ENCODE assay signal across 1 cellular context in the genomic region with DNA sequence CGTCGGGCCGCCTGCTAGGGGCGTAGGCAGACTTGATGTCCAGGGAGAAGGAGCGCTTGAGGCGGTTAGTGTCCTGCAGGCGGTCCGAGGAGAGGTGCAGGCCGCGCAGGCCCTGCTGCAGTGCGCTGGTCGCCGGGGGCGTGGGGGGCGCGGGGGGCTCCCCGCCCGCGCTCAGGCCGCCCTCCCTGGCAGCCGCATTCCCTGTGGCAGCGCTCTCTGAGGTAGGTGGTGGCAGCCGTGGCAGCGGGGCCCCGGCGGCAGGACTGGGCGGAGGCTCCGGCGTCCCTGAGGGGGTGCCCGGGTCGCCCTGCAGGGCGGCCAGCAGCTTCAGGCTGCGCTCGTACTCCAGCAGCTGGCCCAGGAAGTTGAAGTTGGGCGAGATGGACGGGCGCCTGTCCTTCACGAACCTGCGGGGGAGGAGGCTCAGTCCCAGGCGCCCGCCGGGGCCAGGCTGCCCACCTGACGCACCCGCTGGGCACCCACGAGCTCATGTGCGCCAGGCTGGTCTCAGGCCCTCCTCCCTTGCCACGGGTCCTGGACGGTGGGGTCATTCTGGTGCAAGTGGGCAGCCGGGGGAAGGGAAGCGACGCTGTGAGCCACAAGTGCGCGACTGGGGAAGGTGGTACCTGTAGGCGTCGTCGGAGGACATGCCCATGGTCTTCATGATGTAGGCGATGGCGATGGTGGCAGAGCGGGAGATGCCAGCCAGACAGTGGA.
TF ChIP-seq lines count a peak whose summit lies in the region.

No MANE protein-coding gene starts in this region.

TF ChIP-seq in SK-N-SH treated with all-trans-retinoic acid at 6 μM for 48 hours, 23 proteins besides CTCF, POLR2A, EP300 and RAD21 (continued from another document):
- no peak for TF ChIP-seq OSR1 (CRISPR knock-in tag; IDR thresholded peaks at IDR 0.05)
- no peak for TF ChIP-seq CSDC2 (CRISPR knock-in tag; IDR thresholded peaks at IDR 0.05)
- no peak for TF ChIP-seq ZFP30 (CRISPR knock-in tag; IDR thresholded peaks at IDR 0.05)
- no peak for TF ChIP-seq SNAI2 (CRISPR knock-in tag; IDR thresholded peaks at IDR 0.05)
- TF ChIP-seq ESRRG (CRISPR knock-in tag; IDR thresholded peaks at IDR 0.05) = no peak
- no peak for TF ChIP-seq ZC3H10 (CRISPR knock-in tag; IDR thresholded peaks at IDR 0.05)
- no peak for TF ChIP-seq ZFP3 (CRISPR knock-in tag; IDR thresholded peaks at IDR 0.05)
